14 cellular contexts compared by ENCODE assay signal in the genomic region with DNA sequence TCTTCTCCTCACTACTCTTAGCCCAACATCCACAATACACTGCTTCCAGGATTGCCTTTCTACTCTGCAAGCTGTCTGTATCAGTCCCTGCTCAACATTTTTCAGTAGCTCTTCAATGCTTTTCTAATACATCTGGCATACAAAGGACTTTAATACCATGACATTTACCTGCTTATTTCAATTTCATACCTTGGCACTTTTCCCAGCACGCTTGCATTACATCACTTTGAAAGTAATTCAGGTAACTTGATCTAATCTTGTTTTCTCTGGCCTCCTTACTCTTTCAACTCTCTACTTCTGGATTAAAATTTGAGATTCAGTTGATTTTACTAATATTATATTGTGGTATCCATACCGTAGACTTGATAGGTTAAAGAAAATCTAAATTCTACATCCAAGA.
"Had no signal": no experiment of that assay in that cellular context is flagged by ENCODE, and none has a peak within 500 bp of the region (broad histone marks: within the 10 kb centered on the region; RNA-seq: fewer than 3 reads in every experiment).

No MANE protein-coding gene starts in this region.

- H3K36me3 ChIP-seq: gastrocnemius medialis, pancreas, sigmoid colon, upper lobe of left lung had no signal

- H3K4me1 Mint-ChIP-seq: naive B cell had no signal

- H3K36me3 Mint-ChIP-seq: naive B cell had no signal

- FAIRE-seq: pancreas had no signal

- H3K27me3 Mint-ChIP-seq: dendritic cell treated with granulocyte-macrophage colony-stimulating factor and Interleukin-4, amounts not matched to agents 40 ng/mL and 50 ng/mL, for 4 days; effector memory CD8-positive, alpha-beta T cell; naive B cell had no signal

- H3K27ac Mint-ChIP-seq: dendritic cell treated with granulocyte-macrophage colony-stimulating factor and Interleukin-4, amounts not matched to agents 40 ng/mL and 50 ng/mL, for 4 days; effector memory CD8-positive, alpha-beta T cell; naive B cell; stimulated activated naive CD8-positive, alpha-beta T cell treated with anti-CD3 and anti-CD28 coated beads, Interleukin-15, amount 100 ng/mL, for 72 hours had no signal

- H3K9me3 ChIP-seq: gastrocnemius medialis, pancreas, sigmoid colon, testis, upper lobe of left lung had no signal

- H3K27me3 ChIP-seq: gastrocnemius medialis, pancreas, sigmoid colon, testis, upper lobe of left lung had no signal

- H3K27ac ChIP-seq: gastrocnemius medialis, pancreas, sigmoid colon, testis, upper lobe of left lung had no signal

- H3K4me1 ChIP-seq: gastrocnemius medialis, pancreas, testis had no signal

- H3K4me3 Mint-ChIP-seq: dendritic cell treated with granulocyte-macrophage colony-stimulating factor and Interleukin-4, amounts not matched to agents 40 ng/mL and 50 ng/mL, for 4 days; effector memory CD8-positive, alpha-beta T cell; stimulated activated naive CD8-positive, alpha-beta T cell treated with anti-CD3 and anti-CD28 coated beads, Interleukin-15, amount 100 ng/mL, for 72 hours had no signal

- DNase-seq: activated CD4-positive, CD25-positive, alpha-beta regulatory T cell treated with anti-CD3 and anti-CD28 coated beads, Interleukin-2, amount 50 U/mL, for 72 hours; activated naive CD4-positive, alpha-beta T cell treated with Interleukin-2 at 50 U/mL for 16 hours; anterior cingulate cortex; effector memory CD8-positive, alpha-beta T cell; gastrocnemius medialis; left colon; naive B cell; pancreas; sigmoid colon; stimulated activated CD4-positive, alpha-beta T cell treated with anti-CD3 and anti-CD28 coated beads, Interleukin-1b, Interleukin-23, amount 100 ng/mL, for 48 hours; stimulated activated naive CD8-positive, alpha-beta T cell treated with anti-CD3 and anti-CD28 coated beads, Interleukin-15, amount 100 ng/mL, for 72 hours; testis had no signal

- H3K9me3 Mint-ChIP-seq: dendritic cell treated with granulocyte-macrophage colony-stimulating factor and Interleukin-4, amounts not matched to agents 40 ng/mL and 50 ng/mL, for 4 days; effector memory CD8-positive, alpha-beta T cell had no signal

- H3K4me3 ChIP-seq: gastrocnemius medialis, pancreas, sigmoid colon, testis, upper lobe of left lung had no signal
